ENCODE assay signal across 8 cellular contexts in genomic region chr2:240556553-240557100, GRCh38. TPM values are rescaled to one million over a fixed set of nuclear protein-coding genes. Genes with fewer than 3 reads are reported as not detected.
DNase-seq lines count a peak whose midpoint lies in the region; ATAC-seq and TF ChIP-seq lines count a peak whose summit lies in the region.

No MANE protein-coding gene starts in this region.

- WGBS in sigmoid colon, 2 donors = 64 to 69% methylated on average over 9 of the region's 9 CpGs

- peak overlapping the region; percentile 56 for H3K4me3 Mint-ChIP-seq in activated T-cell treated with anti-CD3 and anti-CD28 coated beads, Interleukin-2, amount 50 U/mL, for 4 hours

- H3K9me3 ChIP-seq in sigmoid colon = no peaks in the 10 kb centered on the region

- H3K36me3 Mint-ChIP-seq in activated T-cell treated with anti-CD3 and anti-CD28 coated beads, Interleukin-2, amount 50 U/mL, for 4 hours (ENCODE audit: insufficient read depth) = peaks cover 24% of the 10 kb centered on the region

- no peaks in the 10 kb centered on the region for H3K9me3 Mint-ChIP-seq in activated T-cell treated with anti-CD3 and anti-CD28 coated beads, Interleukin-2, amount 50 U/mL, for 4 hours

- TF ChIP-seq EP300 in sigmoid colon (IDR thresholded peaks at IDR 0.05) = no peak

- TF ChIP-seq POLR2A in sigmoid colon (IDR thresholded peaks at IDR 0.05) = no peak

- peaks cover 2 to 41% (median 30%) of the 10 kb centered on the region in 4 donors for H3K4me1 ChIP-seq in sigmoid colon

- H3K36me3 ChIP-seq in sigmoid colon = peaks cover 0 to 5% (median 0%) of the 10 kb centered on the region in 4 donors

- H3K27ac ChIP-seq in sigmoid colon = no peak overlapping the region

- H3K4me3 ChIP-seq in sigmoid colon = peak overlapping the region in 1 of 4 donors; percentile 53

- DNase-seq in NCI-H2171 treated with DMSO at 0.1 percent for 48 hours (lab: John Stamatoyannopoulos, UW) (peak; percentile 1), NCI-H2171 (lab: John Stamatoyannopoulos, UW) (no peak), NCI-H526 (lab: John Stamatoyannopoulos, UW) (peak; percentile 71 to 81), germinal center (ENCODE audit: low spot score) (peak; percentile 70), sigmoid colon (no peak), sciatic nerve (ENCODE audit: low spot score) (no peak)
- DNase-seq in activated T-cell treated with anti-CD3 and anti-CD28 coated beads, Interleukin-2, amount 50 U/mL, for 4 hours = peak; percentile 68
- DNase-seq in stimulated activated CD4-positive, alpha-beta T cell treated with anti-CD3 and anti-CD28 coated beads, Interleukin-15, amount 100 ng/mL, for 24 hours = peak; percentile 78

- no peak for ATAC-seq in activated T-cell treated with anti-CD3 and anti-CD28 coated beads, Interleukin-2, amount 50 U/mL, for 4 hours
- no peak for ATAC-seq in sciatic nerve

- intact Hi-C loops in sigmoid colon (cut with DNase I) (loop anchor here (5.0 kb wide), 2 partner anchors 41 to 324 kb away; no protein-coding TSS in a partner anchor), sciatic nerve (cut with DNase I) (no loop called here)

- peaks cover 0 to 19% (median 0%) of the 10 kb centered on the region in 3 donors for H3K27me3 ChIP-seq in sigmoid colon

- H3K27me3 Mint-ChIP-seq in activated T-cell treated with anti-CD3 and anti-CD28 coated beads, Interleukin-2, amount 50 U/mL, for 4 hours (ENCODE audit: low read depth) = no peaks in the 10 kb centered on the region

- TF ChIP-seq CTCF in sigmoid colon (IDR thresholded peaks at IDR 0.05) = peak in 1 of 4 experiments; percentile 7

- peaks cover 43% of the 10 kb centered on the region for H3K4me1 Mint-ChIP-seq in activated T-cell treated with anti-CD3 and anti-CD28 coated beads, Interleukin-2, amount 50 U/mL, for 4 hours (ENCODE audit: low read depth)

RNA-seq across cellular contexts. Expression of gene ANKMY1, which starts 1.2 kb away (rescaled TPM):
- total RNA-seq in activated T-cell treated with anti-CD3 and anti-CD28 coated beads, Interleukin-2, amount 50 U/mL, for 4 hours = 10 to 100 TPM; 15.7 to 17.2 (median 15.8) TPM
- total RNA-seq in sigmoid colon (10 to 100 TPM in 2 of 4 donors, 1 to 10 TPM in 2; 6.7 to 14.0 (median 9.6) TPM), sciatic nerve (30.7 TPM)
- polyA plus RNA-seq in sigmoid colon = 1 to 10 TPM; 3.6 to 9.4 (median 3.9) TPM

RNA-seq across cellular contexts. Expression of gene DUSP28, which starts 3.5 kb away (rescaled TPM):
- total RNA-seq in activated T-cell treated with anti-CD3 and anti-CD28 coated beads, Interleukin-2, amount 50 U/mL, for 4 hours = 1 to 10 TPM; 5.7 to 6.1 (median 5.9) TPM
- total RNA-seq in sigmoid colon = 10 to 100 TPM in 1 of 4 donors, 1 to 10 TPM in 3; 4.6 to 10.2 (median 7.6) TPM
- polyA plus RNA-seq in sigmoid colon = 1 to 10 TPM; 5.0 to 5.4 (median 5.1) TPM
- 4.5 TPM for total RNA-seq in sciatic nerve

RNA-seq across cellular contexts. Expression of gene RNPEPL1, which starts 11.7 kb away (rescaled TPM):
- total RNA-seq in activated T-cell treated with anti-CD3 and anti-CD28 coated beads, Interleukin-2, amount 50 U/mL, for 4 hours = 10 to 100 TPM; 40.9 to 46.0 (median 42.9) TPM
- total RNA-seq in sigmoid colon (10 to 100 TPM; 23.1 to 87.8 (median 28.4) TPM), sciatic nerve (38.8 TPM)
- polyA plus RNA-seq in sigmoid colon = 100 to 1,000 TPM in 2 of 3 donors, 10 to 100 TPM in 1; 64.3 to 136 (median 102) TPM

RNA-seq across cellular contexts. Expression of gene CAPN10, which starts 29.9 kb away (rescaled TPM):
- 10 to 100 TPM; 38.2 to 43.4 (median 41.1) TPM for total RNA-seq in activated T-cell treated with anti-CD3 and anti-CD28 coated beads, Interleukin-2, amount 50 U/mL, for 4 hours
- total RNA-seq in sigmoid colon = 10 to 100 TPM; 10.5 to 27.7 (median 16.3) TPM
- 10 to 100 TPM; 11.4 to 33.0 (median 16.4) TPM for polyA plus RNA-seq in sigmoid colon
- 37.2 TPM for total RNA-seq in sciatic nerve

Comparison
In these comparisons a context has a peak if more than half of its experiments do, and no peak if none do; other contexts are left out.
1. DNase-seq: peak in NCI-H2171 treated with DMSO at 0.1 percent for 48 hours (single experiment), NCI-H526 (2 of 2), activated T-cell treated with anti-CD3 and anti-CD28 coated beads, Interleukin-2, amount 50 U/mL, for 4 hours (single experiment), germinal center (single experiment) and stimulated activated CD4-positive, alpha-beta T cell treated with anti-CD3 and anti-CD28 coated beads, Interleukin-15, amount 100 ng/mL, for 24 hours (single experiment); none in NCI-H2171 (single experiment), sigmoid colon (single experiment) and sciatic nerve (single experiment).